21 cellular contexts compared by ENCODE assay signal in the genomic region with DNA sequence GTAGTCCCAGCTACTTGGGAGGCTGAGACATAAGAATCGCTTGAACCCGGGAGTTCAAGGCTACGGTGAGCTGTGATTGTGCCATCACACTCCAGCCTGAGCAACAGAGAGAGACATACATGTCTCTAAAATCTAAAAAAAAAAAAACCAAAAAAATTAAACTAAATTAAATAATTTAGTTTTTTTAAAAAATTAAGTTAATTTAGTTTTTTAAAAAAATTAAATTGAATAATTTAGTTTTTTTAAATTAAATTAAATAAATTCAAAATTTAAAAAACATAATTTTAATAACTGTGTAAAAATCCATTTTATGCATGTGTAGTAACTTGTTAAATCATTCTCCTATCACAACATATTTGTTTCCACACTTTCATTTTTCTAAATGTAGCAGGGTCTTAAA. TPM values are rescaled to one million over a fixed set of nuclear protein-coding genes. Genes with fewer than 3 reads are reported as not detected.
A peak's percentile ranks its signal among the peaks of the same experiment; 100 is the strongest.
DNase-seq lines count a peak whose midpoint lies in the region; ATAC-seq, FAIRE-seq and TF ChIP-seq lines count a peak whose summit lies in the region.
"Had no signal": no experiment of that assay in that cellular context is flagged by ENCODE, and none has a peak within 500 bp of the region (broad histone marks: within the 10 kb centered on the region; RNA-seq: fewer than 3 reads in every experiment).

No MANE protein-coding gene starts in this region.

- FAIRE-seq in G401.6 (lab: Jason Lieb, UNC) (peak; percentile 96), TTC549 (lab: Jason Lieb, UNC) (peak; percentile 88), frontal cortex (lab: Jason Lieb, UNC) (peak; percentile 99), pancreas (lab: Jason Lieb, UNC) (peak; percentile 43)
- FAIRE-seq: GM12892, H54 had no signal

- peaks cover 15% of the 10 kb centered on the region for H3K27me3 Mint-ChIP-seq in nephron progenitor cell (ENCODE audit: low read depth, poor library complexity)

- H3K4me3 ChIP-seq in pancreas (no peak overlapping the region), BE2C (ENCODE audit: low read depth, low read length) (no peak overlapping the region)
- H3K4me3 ChIP-seq: BLaER1, HAP-1 had no signal

- H3K4me1 ChIP-seq in pancreas = peaks cover 0 to 4% (median 0%) of the 10 kb centered on the region in 3 donors
- H3K4me1 ChIP-seq in BE2C = no peaks in the 10 kb centered on the region
- H3K4me1 ChIP-seq: HAP-1 had no signal

- DNase-seq in frontal cortex (ENCODE audit: low spot score in 2 of 2) (no peak), pancreas (no peak), DMS53 (lab: John Stamatoyannopoulos, UW) (no peak), BE2C (no peak), nephron progenitor cell (no peak)
- DNase-seq: 8988T; Caco-2; CD4-positive, CD25-positive, alpha-beta regulatory T cell; CD8-positive, alpha-beta T cell; DMS153; DMS79 treated with DMSO at 0.1 percent for 48 hours; GOT3; HFFc6 had no signal

- H3K4me3 Mint-ChIP-seq in nephron progenitor cell = no peak overlapping the region
- H3K4me3 Mint-ChIP-seq: CD4-positive, CD25-positive, alpha-beta regulatory T cell; CD8-positive, alpha-beta T cell; HFFc6 had no signal

- H3K36me3 ChIP-seq in pancreas (no peaks in the 10 kb centered on the region), BE2C (no peaks in the 10 kb centered on the region)
- H3K36me3 ChIP-seq: BLaER1, HAP-1 had no signal

- H3K36me3 Mint-ChIP-seq in nephron progenitor cell (ENCODE audit: low read depth) = no peaks in the 10 kb centered on the region
- H3K36me3 Mint-ChIP-seq: CD4-positive, CD25-positive, alpha-beta regulatory T cell; CD8-positive, alpha-beta T cell had no signal

- TF ChIP-seq CTCF in pancreas (IDR thresholded peaks at IDR 0.05) = no peak
- TF ChIP-seq CTCF in BE2C (IDR thresholded peaks at IDR 0.05; ENCODE audit: low read depth, low read length) = no peak
- no peak for TF ChIP-seq CTCF in nephron progenitor cell (IDR thresholded peaks at IDR 0.05)

- H3K27ac ChIP-seq in pancreas = no peak overlapping the region
- H3K27ac ChIP-seq: BLaER1, C4-2B had no signal

- intact Hi-C loops in pancreas (cut with DNase I) = no loop called here

- H3K9me3 Mint-ChIP-seq in nephron progenitor cell = no peaks in the 10 kb centered on the region
- H3K9me3 Mint-ChIP-seq: CD4-positive, CD25-positive, alpha-beta regulatory T cell; CD8-positive, alpha-beta T cell; HFFc6 had no signal

- ATAC-seq in pancreas (no peak), esophagus mucosa (no peak)
- ATAC-seq: CD8-positive, alpha-beta T cell had no signal

- 95 to 96% methylated on average over 3 of the region's 3 CpGs for WGBS in pancreas, 2 donors

- no peaks in the 10 kb centered on the region for H3K27me3 ChIP-seq in pancreas
- H3K27me3 ChIP-seq in BE2C = no peaks in the 10 kb centered on the region
- H3K27me3 ChIP-seq: BLaER1 had no signal

- H3K4me1 Mint-ChIP-seq in nephron progenitor cell = peaks cover 5% of the 10 kb centered on the region

- H3K9me3 ChIP-seq in pancreas (no peaks in the 10 kb centered on the region), BE2C (no peaks in the 10 kb centered on the region)
- H3K9me3 ChIP-seq: BLaER1, Caco-2, HAP-1 had no signal

- no peak overlapping the region for H3K27ac Mint-ChIP-seq in nephron progenitor cell
- H3K27ac Mint-ChIP-seq: CD8-positive, alpha-beta T cell; HFFc6 had no signal

RNA-seq across cellular contexts. Expression of a gene that starts 20.1 kb away (rescaled TPM):
- total RNA-seq in frontal cortex (13.5 TPM), pancreas (10 to 100 TPM; 26.2 to 49.8 (median 33.0) TPM), esophagus mucosa (17.5 TPM)
- 10 to 100 TPM; 12.6 to 21.6 TPM for polyA plus RNA-seq in pancreas
- 3.1 TPM for polyA plus RNA-seq in BE2C (2012; ENCODE audit: insufficient read depth, insufficient read length, low read depth)
- total RNA-seq: CD4-positive, CD25-positive, alpha-beta regulatory T cell; CD8-positive, alpha-beta T cell had no signal
- polyA plus RNA-seq: CD4-positive, CD25-positive, alpha-beta regulatory T cell had no signal

RNA-seq across cellular contexts. Expression of a gene that starts 39.1 kb away (rescaled TPM):
- total RNA-seq in frontal cortex (40.8 TPM), pancreas (10 to 100 TPM; 15.7 to 25.2 (median 21.2) TPM), esophagus mucosa (20.6 TPM)
- 10 to 100 TPM; 11.0 to 16.6 TPM for polyA plus RNA-seq in pancreas
- 35.1 TPM for polyA plus RNA-seq in BE2C (2012; ENCODE audit: insufficient read depth, insufficient read length, low read depth)
